8 cellular contexts compared by ENCODE assay signal in the genomic region with DNA sequence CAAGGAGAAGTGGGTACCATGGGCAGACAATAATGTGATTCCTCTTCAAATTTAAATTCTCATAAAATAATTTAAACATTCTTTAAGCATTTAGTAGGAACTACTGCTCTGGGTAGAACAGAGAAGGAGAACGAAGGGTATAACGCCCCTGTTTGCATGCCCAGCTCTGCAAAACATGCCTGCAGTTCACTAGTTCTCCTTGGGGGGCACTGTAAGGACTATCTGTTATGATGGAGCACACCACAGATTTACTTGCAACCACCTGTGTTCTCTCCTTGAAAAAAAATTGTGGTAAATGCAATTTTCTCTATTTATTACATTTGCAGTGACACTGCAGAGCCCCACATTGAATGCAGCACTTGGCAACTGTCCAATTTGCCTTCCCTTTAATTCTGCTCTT.
DNase-seq lines count a peak whose midpoint lies in the region; ATAC-seq, FAIRE-seq and TF ChIP-seq lines count a peak whose summit lies in the region.

No MANE protein-coding gene starts in this region.

- H3K4me3 ChIP-seq in DOHH2 (ENCODE audit: low read length) (no peak overlapping the region), foreskin fibroblast (ENCODE audit: low read depth in 1 of 2, low read length in 2 of 2) (no peak overlapping the region)

- H3K4me3 Mint-ChIP-seq in effector memory CD8-positive, alpha-beta T cell, result no peak overlapping the region

- H4K20me1 ChIP-seq in DOHH2 (ENCODE audit: control insufficient read depth, insufficient read depth, low read depth, low read length), result no peaks in the 10 kb centered on the region

- no peak overlapping the region for H3K4me2 ChIP-seq in DOHH2 (ENCODE audit: low read length)

- no peaks in the 10 kb centered on the region for H3F3A ChIP-seq in DOHH2 (ENCODE audit: control insufficient read depth, insufficient read depth)

- no peak overlapping the region for H3K27ac ChIP-seq in DOHH2 (ENCODE audit: low read depth, low read length)

- H3K27me3 Mint-ChIP-seq in effector memory CD8-positive, alpha-beta T cell, result no peaks in the 10 kb centered on the region

- no peaks in the 10 kb centered on the region for H3K9me2 ChIP-seq in DOHH2 (replicated peaks; ENCODE audit: control insufficient read depth, low read length)

- H3K27ac Mint-ChIP-seq in effector memory CD8-positive, alpha-beta T cell, result no peak overlapping the region

- ATAC-seq in GM19468 (IDR thresholded peaks at IDR 0.05; ENCODE audit: extremely low read depth, unreplicated experiment), result peak; percentile 60
- no peak for ATAC-seq in HG03457 (IDR thresholded peaks at IDR 0.05; ENCODE audit: unreplicated experiment)
- ATAC-seq in effector memory CD8-positive, alpha-beta T cell (replicated peaks), result no peak
- ATAC-seq in GM18520 (IDR thresholded peaks at IDR 0.05; ENCODE audit: unreplicated experiment), result no peak

- H3K36me3 Mint-ChIP-seq in effector memory CD8-positive, alpha-beta T cell (ENCODE audit: insufficient read depth), result no peaks in the 10 kb centered on the region

- no peaks in the 10 kb centered on the region for H3K4me1 ChIP-seq in DOHH2 (ENCODE audit: control insufficient read depth, low read length)

- no peaks in the 10 kb centered on the region for H3K27me3 ChIP-seq in DOHH2 (ENCODE audit: control insufficient read depth, low read length)

- no peaks in the 10 kb centered on the region for H3K9me3 ChIP-seq in DOHH2 (ENCODE audit: control insufficient read depth, insufficient read depth, low read length)

- peaks cover 3 to 7% of the 10 kb centered on the region in 2 donors for H3K9me3 Mint-ChIP-seq in effector memory CD8-positive, alpha-beta T cell

- H3K4me1 Mint-ChIP-seq in effector memory CD8-positive, alpha-beta T cell (ENCODE audit: low read depth in 2 of 2), result no peaks in the 10 kb centered on the region

- H3K36me3 ChIP-seq in DOHH2 (ENCODE audit: control insufficient read depth, low read length), result no peaks in the 10 kb centered on the region

- no peaks in the 10 kb centered on the region for H3K79me2 ChIP-seq in DOHH2 (ENCODE audit: control insufficient read depth, low read length)

- peak; percentile 2 for DNase-seq in HTR-8/SVneo (ENCODE audit: insufficient read length, low spot score)
- DNase-seq in foreskin fibroblast, result peak in 1 of 2 donors; percentile 2
- DNase-seq in kidney glomerular epithelial cell (lab: John Stamatoyannopoulos, UW), result no peak
- DNase-seq in effector memory CD8-positive, alpha-beta T cell, result no peak

- TF ChIP-seq CTCF in DOHH2 (IDR thresholded peaks at IDR 0.05; ENCODE audit: low read depth, low read length, poor library complexity, severe bottlenecking), result peak; percentile 62
- TF ChIP-seq CTCF in foreskin fibroblast (IDR thresholded peaks at IDR 0.05; ENCODE audit: low read depth, low read length), result peak; percentile 46

- no peak for FAIRE-seq in HTR-8/SVneo (lab: Jason Lieb, UNC)
